7 cellular contexts compared by ENCODE assay signal in the genomic region with DNA sequence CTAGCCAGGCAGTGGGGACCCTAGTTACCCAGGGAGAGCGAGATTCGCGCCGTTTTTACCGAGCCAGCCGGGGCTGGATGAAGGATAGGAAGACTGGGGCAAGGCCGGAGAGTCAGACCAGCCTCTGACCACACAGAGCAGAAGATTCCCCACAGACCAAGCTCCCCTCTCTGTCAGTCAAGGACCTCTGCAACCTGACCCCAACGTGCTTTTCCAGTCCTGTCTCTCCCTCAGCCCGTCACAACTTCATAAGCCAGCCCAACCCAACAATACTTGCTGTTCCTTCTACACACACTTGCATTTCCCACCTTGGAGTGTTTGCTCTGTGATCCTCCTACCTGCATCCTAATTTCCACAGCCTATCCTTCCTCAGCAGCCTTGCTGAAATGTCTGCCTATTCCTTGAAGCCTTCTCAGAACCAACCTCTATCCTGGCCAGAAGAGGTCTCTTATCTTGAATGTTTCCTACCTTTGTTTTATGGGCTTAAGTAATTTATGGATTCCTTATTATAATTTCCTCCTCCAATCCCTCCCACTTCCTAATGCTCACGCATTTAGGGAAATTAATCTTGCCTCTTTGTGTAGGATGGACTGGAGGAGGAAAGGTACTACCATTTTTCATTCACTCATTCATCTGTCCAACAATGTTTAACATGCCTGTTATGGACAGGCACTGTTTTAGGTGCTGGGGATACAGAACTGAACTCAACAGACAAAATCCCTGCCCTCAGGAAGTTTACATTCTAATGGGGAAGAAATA. TPM values are rescaled to one million over a fixed set of nuclear protein-coding genes. Genes with fewer than 3 reads are reported as not detected.
DNase-seq lines count a peak whose midpoint lies in the region; ATAC-seq and TF ChIP-seq lines count a peak whose summit lies in the region.

TSS of gene GSTM3 (minus strand) at position 424 of the 759 bp plus-strand sequence. CDS start 751 bp downstream, outside the sequence.

- no peaks in the 10 kb centered on the region for H3K9me3 ChIP-seq in neutrophil

- no peaks in the 10 kb centered on the region for H3K36me3 ChIP-seq in neutrophil

- CTCF ChIA-PET in HEK293T (lab: Yijun Ruan, JAX), result no interaction called here

- H3K4me1 ChIP-seq in neutrophil (ENCODE audit: control insufficient read depth in 1 of 2, insufficient read depth in 1 of 2, low read depth in 1 of 2, low read length in 1 of 2), result peaks cover 6 to 12% of the 10 kb centered on the region in 2 experiments

- DNase-seq in HEK293T (ENCODE audit: extremely low spot score) (no peak), SK-MEL-5 (ENCODE audit: low read depth, low spot score) (no peak), fibroblast of pulmonary artery (ENCODE audit: low read depth) (no peak)

- H3K4me3 ChIP-seq in fibroblast of pulmonary artery (replicated peaks; ENCODE audit: low read depth, low read length) (peak within 1 kb of the TSS; percentile 71), neutrophil (ENCODE audit: low read depth in 1 of 2, low read length in 1 of 2) (peak within 1 kb of the TSS; percentile 67 to 83)

- in situ Hi-C loops in SK-MEL-5 (cut with HindIII; ENCODE audit: low pct_unique_long_range_greater_than_20kb, low sequenced_read_pairs), result no loop called here

- ATAC-seq in HG03280 (IDR thresholded peaks at IDR 0.05; ENCODE audit: unreplicated experiment) (no peak), HG03175 (IDR thresholded peaks at IDR 0.05; ENCODE audit: unreplicated experiment) (no peak), GM18907 (IDR thresholded peaks at IDR 0.05; ENCODE audit: unreplicated experiment) (no peak)

- no peak within 1 kb of the TSS for H3K27ac ChIP-seq in neutrophil

- POLR2A ChIA-PET in HEK293T (lab: Yijun Ruan, JAX), result interaction anchor here (1.2 kb wide), 1 partner anchor 9 kb away, joined by 5 read pairs; no protein-coding TSS in a partner anchor

- no peak for TF ChIP-seq CTCF in fibroblast of pulmonary artery (IDR thresholded peaks at IDR 0.05; ENCODE audit: low read length, missing control alignments)
- no peak for TF ChIP-seq CTCF in neutrophil (IDR thresholded peaks at IDR 0.05)

- peaks cover 56% of the 10 kb centered on the region for H3K27me3 ChIP-seq in neutrophil

TF ChIP-seq in HEK293T, 16 proteins besides CTCF, POLR2A, EP300 and RAD21:
- TF ChIP-seq, protein P1, sequence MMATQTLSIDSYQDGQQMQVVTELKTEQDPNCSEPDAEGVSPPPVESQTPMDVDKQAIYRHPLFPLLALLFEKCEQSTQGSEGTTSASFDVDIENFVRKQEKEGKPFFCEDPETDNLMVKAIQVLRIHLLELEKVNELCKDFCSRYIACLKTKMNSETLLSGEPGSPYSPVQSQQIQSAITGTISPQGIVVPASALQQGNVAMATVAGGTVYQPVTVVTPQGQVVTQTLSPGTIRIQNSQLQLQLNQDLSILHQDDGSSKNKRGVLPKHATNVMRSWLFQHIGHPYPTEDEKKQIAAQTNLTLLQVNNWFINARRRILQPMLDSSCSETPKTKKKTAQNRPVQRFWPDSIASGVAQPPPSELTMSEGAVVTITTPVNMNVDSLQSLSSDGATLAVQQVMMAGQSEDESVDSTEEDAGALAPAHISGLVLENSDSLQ (IDR thresholded peaks at IDR 0.05), result peak; percentile 62; the same call in 1 of the 2 replicates
- TF ChIP-seq FOXK2 (IDR thresholded peaks at IDR 0.05), result no peak
TF ChIP-seq in HEK293T: peak in this region for 1.

RNA-seq across cellular contexts. Expression of gene GSTM3, which starts in this region (rescaled TPM):
- total RNA-seq in SK-MEL-5 (2014; rRNA removed; shearing (Covaris generic)), result 67.6 and 72.1 TPM in 2 replicates
- 37.2 and 39.6 TPM in 2 replicates for polyA plus RNA-seq in SK-MEL-5 (2015; cell fraction: cytosol; rRNA removed)
- 18.0 and 22.5 TPM in 2 replicates for polyA plus RNA-seq in SK-MEL-5 (2015; cell fraction: nucleus; rRNA removed)
